16 cellular contexts compared by ENCODE assay signal in the genomic region with DNA sequence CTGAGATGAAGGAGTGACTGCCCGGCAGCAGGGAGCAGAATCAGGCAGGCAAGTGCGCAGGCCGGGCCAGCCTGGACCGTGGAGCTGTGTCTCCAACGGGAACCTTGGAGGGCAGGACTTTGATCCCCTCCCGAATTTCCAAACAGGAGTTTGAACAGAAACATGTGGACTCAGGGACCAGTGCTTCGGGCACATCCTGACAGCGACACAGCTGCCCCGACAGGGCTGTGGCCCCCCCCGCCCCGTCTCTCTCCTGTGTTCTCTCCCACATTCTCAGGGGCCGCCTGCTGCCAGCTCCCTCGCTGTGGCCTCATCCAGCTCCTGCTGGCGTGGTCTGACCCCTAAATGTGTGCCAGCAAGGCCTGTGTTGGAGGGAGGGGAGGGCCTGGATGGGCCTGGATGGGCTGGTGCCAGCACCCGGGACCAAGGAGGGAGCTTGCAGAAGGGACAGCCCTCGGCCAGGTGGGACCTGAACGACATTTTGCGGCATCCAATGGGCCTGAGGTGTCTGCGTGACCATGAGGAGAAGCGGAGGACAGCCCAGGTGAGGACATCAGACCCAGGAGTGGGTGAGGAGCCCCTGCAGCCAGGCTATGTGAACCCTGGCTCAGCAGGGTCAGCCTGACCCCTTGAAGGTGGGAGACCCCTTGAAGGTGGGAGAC.
"Had no signal": no experiment of that assay in that cellular context is flagged by ENCODE, and none has a peak within 500 bp of the region (broad histone marks: within the 10 kb centered on the region; RNA-seq: fewer than 3 reads in every experiment).

No MANE protein-coding gene starts in this region.

- H3K4me1 ChIP-seq: left ventricle myocardium inferior, neural progenitor cell, pancreas, transverse colon had no signal

- H3K36me3 Mint-ChIP-seq: activated naive CD4-positive, alpha-beta T cell treated with anti-CD3 and anti-CD28 coated beads, Interleukin-2, amount 50 U/mL, for 72 hours had no signal

- H3K27me3 Mint-ChIP-seq: activated T-helper 17 cell treated with anti-CD3 and anti-CD28 coated beads, Interleukin-2, amount 50 U/mL, for 72 hours had no signal

- H3K27ac ChIP-seq: cardiac muscle cell, left ventricle myocardium inferior, neural progenitor cell, pancreas, transverse colon had no signal

- DNase-seq: left ventricle myocardium inferior; mesendoderm; stimulated activated CD4-positive, alpha-beta T cell treated with anti-CD3 and anti-CD28 coated beads, Interleukin-4, amount 100 ng/mL, for 1 hour; stimulated activated naive CD4-positive, alpha-beta T cell treated with Interleukin-2 at 50 U/mL for 16 hours; substantia nigra; SW 1271; transverse colon had no signal

- H3K9me3 ChIP-seq: left ventricle myocardium inferior, pancreas, transverse colon had no signal

- H3K27me3 ChIP-seq: cardiac muscle cell, neural progenitor cell, pancreas, transverse colon had no signal

- H3K4me3 Mint-ChIP-seq: activated T-helper 17 cell treated with anti-CD3 and anti-CD28 coated beads, Interleukin-2, amount 50 U/mL, for 72 hours; neural progenitor cell; T-helper 2 cell treated with Interferon-gamma antibody and Interleukin-4, amounts not matched to agents 5 μg/mL and 100 μg/mL, for 36 hours had no signal

- H3K4me3 ChIP-seq: cardiac muscle cell, left ventricle myocardium inferior, neural progenitor cell, pancreas, transverse colon had no signal

- H2AFZ ChIP-seq: neural progenitor cell had no signal

- H3K36me3 ChIP-seq: cardiac muscle cell, left ventricle myocardium inferior, neural progenitor cell, pancreas, transverse colon had no signal

- H3K4me1 Mint-ChIP-seq: activated T-helper 17 cell treated with anti-CD3 and anti-CD28 coated beads, Interleukin-2, amount 50 U/mL, for 72 hours had no signal

- H3K9ac ChIP-seq: neural progenitor cell had no signal

- H3K27ac Mint-ChIP-seq: activated naive CD4-positive, alpha-beta T cell treated with anti-CD3 and anti-CD28 coated beads, Interleukin-2, amount 50 U/mL, for 72 hours; activated T-helper 17 cell treated with anti-CD3 and anti-CD28 coated beads, Interleukin-2, amount 50 U/mL, for 72 hours; neural progenitor cell; T-helper 2 cell treated with Interferon-gamma antibody and Interleukin-4, amounts not matched to agents 5 μg/mL and 100 μg/mL, for 36 hours had no signal

- FAIRE-seq: colon, endometrium, islet of Langerhans, pancreas had no signal

- H3K9me3 Mint-ChIP-seq: activated naive CD4-positive, alpha-beta T cell treated with anti-CD3 and anti-CD28 coated beads, Interleukin-2, amount 50 U/mL, for 72 hours; activated T-helper 17 cell treated with anti-CD3 and anti-CD28 coated beads, Interleukin-2, amount 50 U/mL, for 72 hours had no signal

- H3K4me2 ChIP-seq: neural progenitor cell had no signal
